ENCODE assay signal across 1 cellular context in genomic region chr3:16462679-16463078, GRCh38.
TF ChIP-seq lines count a peak whose summit lies in the region.

No MANE protein-coding gene starts in this region.

TF ChIP-seq in IMR-90, 13 proteins besides CTCF, POLR2A, EP300 and RAD21 (continued from another document):
- TF ChIP-seq RFX5 (IDR thresholded peaks at IDR 0.05; ENCODE audit: low read depth, low read length) (no peak), MXI1 (IDR thresholded peaks at IDR 0.05; ENCODE audit: borderline replicate concordance, low read depth, low read length) (no peak), NFE2L2 (IDR thresholded peaks at IDR 0.05; ENCODE audit: low read depth, low read length) (no peak), SMC3 (IDR thresholded peaks at IDR 0.05; ENCODE audit: low read depth, low read length) (no peak), RCOR1 (IDR thresholded peaks at IDR 0.05; ENCODE audit: insufficient replicate concordance, low read length) (no peak), MAZ (IDR thresholded peaks at IDR 0.05; ENCODE audit: borderline replicate concordance, low read depth, low read length) (no peak), ELK1 (IDR thresholded peaks at IDR 0.05; ENCODE audit: borderline replicate concordance, low read depth, low read length) (no peak), BHLHE40 (IDR thresholded peaks at IDR 0.05; ENCODE audit: low read depth, low read length) (no peak), MAFK (IDR thresholded peaks at IDR 0.05; ENCODE audit: low read depth, low read length) (no peak), CEBPB (IDR thresholded peaks at IDR 0.05; ENCODE audit: low read depth, low read length) (no peak), CHD1 (IDR thresholded peaks at IDR 0.05; ENCODE audit: low read depth, low read length) (no peak), USF2 (IDR thresholded peaks at IDR 0.05; ENCODE audit: low read depth, low read length) (no peak)
